ENCODE assay signal across 10 cellular contexts in genomic region chr10:102673235-102673634, GRCh38. TPM values are rescaled to one million over a fixed set of nuclear protein-coding genes. Genes with fewer than 3 reads are reported as not detected.
DNase-seq lines count a peak whose midpoint lies in the region; ATAC-seq and TF ChIP-seq lines count a peak whose summit lies in the region.
"Had no signal": no experiment of that assay in that cellular context is flagged by ENCODE, and none has a peak within 500 bp of the region (broad histone marks: within the 10 kb centered on the region; RNA-seq: fewer than 3 reads in every experiment).

No MANE protein-coding gene starts in this region.

- 79% methylated on average over 10 of the region's 10 CpGs for WGBS in esophagus muscularis mucosa

- no peak overlapping the region for H3K4me3 ChIP-seq in right atrium auricular region
- peak overlapping the region in 1 of 4 donors; percentile 44 for H3K4me3 ChIP-seq in esophagus muscularis mucosa
- H3K4me3 ChIP-seq in osteoblast (ENCODE audit: insufficient read depth, low read length), result no peak overlapping the region
- peak overlapping the region in 1 of 2 donors; percentile 18 for H3K4me3 ChIP-seq in vagina

- H3K27me3 ChIP-seq in right atrium auricular region, result no peaks in the 10 kb centered on the region
- H3K27me3 ChIP-seq in esophagus muscularis mucosa, result no peaks in the 10 kb centered on the region
- H3K27me3 ChIP-seq in osteoblast (ENCODE audit: insufficient read depth, low read length), result no peaks in the 10 kb centered on the region
- no peaks in the 10 kb centered on the region for H3K27me3 ChIP-seq in vagina

- no peak for TF ChIP-seq POLR2A in esophagus muscularis mucosa (IDR thresholded peaks at IDR 0.05; ENCODE audit: low read depth)
- no peak for TF ChIP-seq POLR2A in vagina (IDR thresholded peaks at IDR 0.05)

- TF ChIP-seq EP300 in esophagus muscularis mucosa (IDR thresholded peaks at IDR 0.05), result no peak

- peak overlapping the region; percentile 82 to 90 for H3K27ac ChIP-seq in right atrium auricular region
- peak overlapping the region; percentile 67 to 81 (median 76) for H3K27ac ChIP-seq in esophagus muscularis mucosa (replicated peaks in 1 of 4)
- H3K27ac ChIP-seq in osteoblast (ENCODE audit: low read depth, low read length), result peak overlapping the region; percentile 97
- H3K27ac ChIP-seq in vagina, result peak overlapping the region; percentile 71

- no peak overlapping the region for H3K4me2 ChIP-seq in osteoblast (ENCODE audit: insufficient read depth, low read length)

- no peak for TF ChIP-seq CTCF in right atrium auricular region (IDR thresholded peaks at IDR 0.05)
- no peak for TF ChIP-seq CTCF in esophagus muscularis mucosa (IDR thresholded peaks at IDR 0.05)
- TF ChIP-seq CTCF in osteoblast (IDR thresholded peaks at IDR 0.05; ENCODE audit: extremely low read depth, low read depth, low read length), result no peak
- TF ChIP-seq CTCF in vagina (IDR thresholded peaks at IDR 0.05), result no peak

- ATAC-seq in HG03135 (IDR thresholded peaks at IDR 0.05; ENCODE audit: unreplicated experiment) (no peak), GM18520 (IDR thresholded peaks at IDR 0.05; ENCODE audit: unreplicated experiment) (no peak)

- intact Hi-C loops in cardiac septum (cut with DNase I), result no loop called here
- intact Hi-C loops in esophagus muscularis mucosa (cut with DNase I), result no loop called here
- intact Hi-C loops in vagina (cut with DNase I), result no loop called here

- H3K36me3 ChIP-seq in right atrium auricular region (no peaks in the 10 kb centered on the region), esophagus muscularis mucosa (no peaks in the 10 kb centered on the region), osteoblast (ENCODE audit: insufficient read depth, low read length) (no peaks in the 10 kb centered on the region), vagina (no peaks in the 10 kb centered on the region)

- H3K4me1 ChIP-seq in right atrium auricular region (peaks cover 0 to 95% of the 10 kb centered on the region in 2 donors), esophagus muscularis mucosa (peaks cover 70 to 77% (median 75%) of the 10 kb centered on the region in 4 donors), osteoblast (ENCODE audit: insufficient read depth, low read length) (peaks cover 45% of the 10 kb centered on the region), vagina (peaks cover 72% of the 10 kb centered on the region)

- H4K20me1 ChIP-seq in osteoblast (ENCODE audit: insufficient read depth, low read length), result no peaks in the 10 kb centered on the region

- peak overlapping the region; percentile 80 for H2AFZ ChIP-seq in osteoblast (ENCODE audit: low read length)

- H3K79me2 ChIP-seq in osteoblast (ENCODE audit: insufficient read depth, low read length), result no peaks in the 10 kb centered on the region

- no peak for DNase-seq in right atrium auricular region (ENCODE audit: low spot score)
- no peak for DNase-seq in cardiac septum (ENCODE audit: low spot score)
- no peak for DNase-seq in esophagus muscularis mucosa (ENCODE audit: extremely low spot score)
- DNase-seq in osteoblast (ENCODE audit: insufficient read length, low spot score, missing footprints), result peak; percentile 31
- no peak for DNase-seq in vagina (ENCODE audit: extremely low spot score in 2 of 2)
- no peak for DNase-seq in C1 segment of cervical spinal cord (lab: John Stamatoyannopoulos, UW)
- DNase-seq: activated CD4-positive, alpha-beta memory T cell treated with anti-CD3 and anti-CD28 coated beads for 36 hours; NCI-H345 had no signal

- H3K9me3 ChIP-seq in right atrium auricular region, result no peaks in the 10 kb centered on the region
- no peaks in the 10 kb centered on the region for H3K9me3 ChIP-seq in esophagus muscularis mucosa
- no peaks in the 10 kb centered on the region for H3K9me3 ChIP-seq in osteoblast (ENCODE audit: low read depth, low read length)
- H3K9me3 ChIP-seq in vagina, result no peaks in the 10 kb centered on the region

RNA-seq across cellular contexts. Expression of gene TRIM8, which starts 29.0 kb away (rescaled TPM):
- total RNA-seq in right atrium auricular region (100 to 1,000 TPM; 106 to 125 TPM), cardiac septum (99.6 TPM), esophagus muscularis mucosa (100 to 1,000 TPM; 103 to 170 (median 159) TPM), osteoblast (107 and 126 TPM in 2 replicates), vagina (126 TPM)

RNA-seq across cellular contexts. Expression of gene ARL3, which starts 41.0 kb away (rescaled TPM):
- total RNA-seq in right atrium auricular region (1 to 10 TPM; 5.7 to 6.4 TPM), cardiac septum (13.1 TPM), esophagus muscularis mucosa (1 to 10 TPM; 7.9 to 9.8 (median 8.4) TPM), osteoblast (5.3 and 5.8 TPM in 2 replicates), vagina (7.4 TPM)

RNA-seq across cellular contexts. Expression of gene SFXN2, which starts 41.2 kb away (rescaled TPM):
- total RNA-seq in right atrium auricular region, result 1 to 10 TPM in 1 of 2 donors, under 1 TPM in 1; 0.59 to 2.7 TPM
- 2.8 TPM for total RNA-seq in cardiac septum
- 1 to 10 TPM; 1.2 to 4.0 (median 2.9) TPM for total RNA-seq in esophagus muscularis mucosa
- total RNA-seq in osteoblast, result 2.9 and 3.6 TPM in 2 replicates
- total RNA-seq in vagina, result 6.4 TPM
